1 cellular context compared by ENCODE assay signal in genomic region chr1:23369335-23370013, GRCh38.
TF ChIP-seq lines count a peak whose summit lies in the region.

TSS of gene ZNF436 (minus strand) at chr1:23369836. CDS start at chr1:23368005, 1,831 bp downstream.

TF ChIP-seq in HepG2, 621 proteins besides CTCF, POLR2A, EP300 and RAD21 (continued from another document):
- TF ChIP-seq SAP130 (CRISPR knock-in tag; IDR thresholded peaks at IDR 0.05; ENCODE audit: low read depth) (no peak; the same call in 1 of the 2 replicates), ZBTB43 (CRISPR knock-in tag; conservative IDR thresholded peaks at IDR 0.05) (no peak), RXRB (CRISPR knock-in tag; IDR thresholded peaks at IDR 0.05; ENCODE audit: borderline replicate concordance) (peak; percentile 20; the same call in 1 of the 2 replicates), ZNF33A (CRISPR knock-in tag; IDR thresholded peaks at IDR 0.05; ENCODE audit: borderline replicate concordance) (0 out of 2 replicates have a peak, but pooled peaks have one; percentile 20), POLR2AphosphoS2 (IDR thresholded peaks at IDR 0.05; ENCODE audit: low read depth, low read length) (0 out of 2 replicates have a peak, but pooled peaks have one; percentile 13), ZNF670 (CRISPR knock-in tag; IDR thresholded peaks at IDR 0.05; ENCODE audit: borderline replicate concordance) (0 out of 2 replicates have a peak, but pooled peaks have one; percentile 30), ZNF781 (CRISPR knock-in tag; IDR thresholded peaks at IDR 0.05; ENCODE audit: borderline replicate concordance, not compliant biosample characterization) (peak; percentile 55), KDM4B (CRISPR knock-in tag; IDR thresholded peaks at IDR 0.05) (0 out of 2 replicates have a peak, but pooled peaks have one; percentile 2), ELF4 (CRISPR knock-in tag; IDR thresholded peaks at IDR 0.05; ENCODE audit: borderline replicate concordance) (0 out of 2 replicates have a peak, but pooled peaks have one; percentile 34), ZNF333 (CRISPR knock-in tag; IDR thresholded peaks at IDR 0.05; ENCODE audit: borderline replicate concordance) (0 out of 2 replicates have a peak, but pooled peaks have one; percentile 29), ZNF17 (CRISPR knock-in tag; IDR thresholded peaks at IDR 0.05) (peak; percentile 48; the same call in 1 of the 2 replicates), TP53 (CRISPR knock-in tag; conservative IDR thresholded peaks at IDR 0.05) (0 out of 2 replicates have a peak, but pooled peaks have one; percentile 39), ZBTB42 (CRISPR knock-in tag; IDR thresholded peaks at IDR 0.05) (no peak), ZNF329 (CRISPR knock-in tag; IDR thresholded peaks at IDR 0.05; ENCODE audit: low read depth) (0 out of 2 replicates have a peak, but pooled peaks have one; percentile 12), SRSF1 (optimal IDR thresholded peaks at IDR 0.05; ENCODE audit: low read depth, low read length) (no peak), HCFC1 (IDR thresholded peaks at IDR 0.05; ENCODE audit: low read depth, low read length) (no peak), ZNF280B (CRISPR knock-in tag; IDR thresholded peaks at IDR 0.05; ENCODE audit: borderline replicate concordance) (0 out of 2 replicates have a peak, but pooled peaks have one; percentile 25), ARNT2 (CRISPR knock-in tag; IDR thresholded peaks at IDR 0.05; ENCODE audit: low read depth) (no peak), NFIB (CRISPR knock-in tag; IDR thresholded peaks at IDR 0.05; ENCODE audit: borderline replicate concordance) (no peak), ZNF430 (CRISPR knock-in tag; IDR thresholded peaks at IDR 0.05) (no peak), ZNF557 (CRISPR knock-in tag; IDR thresholded peaks at IDR 0.05) (0 out of 2 replicates have a peak, but pooled peaks have one; percentile 19), ZNF263 (CRISPR knock-in tag; IDR thresholded peaks at IDR 0.05) (peak; percentile 77), ZNF18 (CRISPR knock-in tag; IDR thresholded peaks at IDR 0.05; ENCODE audit: insufficient replicate concordance) (peak; percentile 7), ZNF235 (CRISPR knock-in tag; IDR thresholded peaks at IDR 0.05; ENCODE audit: borderline replicate concordance) (peak; percentile 64; the same call in 1 of the 2 replicates), HIVEP1 (CRISPR knock-in tag; IDR thresholded peaks at IDR 0.05) (peak; percentile 38; the same call in 1 of the 2 replicates), ZC3H4 (CRISPR knock-in tag; IDR thresholded peaks at IDR 0.05; ENCODE audit: borderline replicate concordance) (peak; percentile 53; the same call in 1 of the 2 replicates), ZBTB4 (CRISPR knock-in tag; IDR thresholded peaks at IDR 0.05; ENCODE audit: borderline replicate concordance) (0 out of 2 replicates have a peak, but pooled peaks have one; percentile 3)
- TF ChIP-seq, protein P1, sequence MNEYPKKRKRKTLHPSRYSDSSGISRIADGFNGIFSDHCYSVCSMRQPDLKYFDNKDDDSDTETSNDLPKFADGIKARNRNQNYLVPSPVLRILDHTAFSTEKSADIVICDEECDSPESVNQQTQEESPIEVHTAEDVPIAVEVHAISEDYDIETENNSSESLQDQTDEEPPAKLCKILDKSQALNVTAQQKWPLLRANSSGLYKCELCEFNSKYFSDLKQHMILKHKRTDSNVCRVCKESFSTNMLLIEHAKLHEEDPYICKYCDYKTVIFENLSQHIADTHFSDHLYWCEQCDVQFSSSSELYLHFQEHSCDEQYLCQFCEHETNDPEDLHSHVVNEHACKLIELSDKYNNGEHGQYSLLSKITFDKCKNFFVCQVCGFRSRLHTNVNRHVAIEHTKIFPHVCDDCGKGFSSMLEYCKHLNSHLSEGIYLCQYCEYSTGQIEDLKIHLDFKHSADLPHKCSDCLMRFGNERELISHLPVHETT (CRISPR knock-in tag; conservative IDR thresholded peaks at IDR 0.05) = no peak
